In genomic region chr9:114928092-114928491, GRCh38 we compare ENCODE assay signal across 16 cellular contexts. TPM values are rescaled to one million over a fixed set of nuclear protein-coding genes. Genes with fewer than 3 reads are reported as not detected.
DNase-seq lines count a peak whose midpoint lies in the region; ATAC-seq and TF ChIP-seq lines count a peak whose summit lies in the region.
"Had no signal": no experiment of that assay in that cellular context is flagged by ENCODE, and none has a peak within 500 bp of the region (broad histone marks: within the 10 kb centered on the region; RNA-seq: fewer than 3 reads in every experiment).

No MANE protein-coding gene starts in this region.

- H3K4me3 ChIP-seq in esophagus squamous epithelium (peak overlapping the region in 3 of 4 donors; percentile 12 to 42 (median 22)), stomach (peak overlapping the region in 2 of 4 donors; percentile 9 to 19), gastroesophageal sphincter (peak overlapping the region in 1 of 2 donors; percentile 20)
- H3K4me3 ChIP-seq: A549, uterus had no signal

- intact Hi-C loops in esophagus squamous epithelium (cut with DNase I) = no loop called here
- intact Hi-C loops in stomach (cut with DNase I; ENCODE audit: low total_unique reads) = no loop called here

- peak overlapping the region; percentile 98 for H3K27ac Mint-ChIP-seq in activated CD8-positive, alpha-beta memory T cell treated with anti-CD3 and anti-CD28 coated beads, Interleukin-2, amount 10 ng/mL, durations not matched to agents 7 days and 5 days
- H3K27ac Mint-ChIP-seq in T-helper 1 cell treated with Interleukin-12 subunit alpha and Interleukin-12 subunit beta and Interleukin-4 antibody, amounts not matched to agents 30 μg/mL and 1 μg/mL, for 36 hours = peak overlapping the region; percentile 97

- peaks cover 58% of the 10 kb centered on the region for H3K4me1 Mint-ChIP-seq in activated CD8-positive, alpha-beta memory T cell treated with anti-CD3 and anti-CD28 coated beads, Interleukin-2, amount 10 ng/mL, durations not matched to agents 7 days and 5 days
- H3K4me1 Mint-ChIP-seq in T-helper 1 cell treated with Interleukin-12 subunit alpha and Interleukin-12 subunit beta and Interleukin-4 antibody, amounts not matched to agents 30 μg/mL and 1 μg/mL, for 36 hours (ENCODE audit: low read depth) = peaks cover 58% of the 10 kb centered on the region

- H3K4me1 ChIP-seq in esophagus squamous epithelium (no peaks in the 10 kb centered on the region), stomach (peaks cover 0 to 11% (median 0%) of the 10 kb centered on the region in 4 donors), gastroesophageal sphincter (no peaks in the 10 kb centered on the region)
- H3K4me1 ChIP-seq: A549, uterus had no signal

- TF ChIP-seq EP300 in stomach (IDR thresholded peaks at IDR 0.05) (no peak), gastroesophageal sphincter (IDR thresholded peaks at IDR 0.05) (no peak)

- peaks cover 52% of the 10 kb centered on the region for H3K36me3 Mint-ChIP-seq in activated CD8-positive, alpha-beta memory T cell treated with anti-CD3 and anti-CD28 coated beads, Interleukin-2, amount 10 ng/mL, durations not matched to agents 7 days and 5 days
- H3K36me3 Mint-ChIP-seq in T-helper 1 cell treated with Interleukin-12 subunit alpha and Interleukin-12 subunit beta and Interleukin-4 antibody, amounts not matched to agents 30 μg/mL and 1 μg/mL, for 36 hours (ENCODE audit: low read depth) = peaks cover 62% of the 10 kb centered on the region

- ATAC-seq in activated CD8-positive, alpha-beta memory T cell treated with anti-CD3 and anti-CD28 coated beads, Interleukin-2, amount 10 ng/mL, durations not matched to agents 7 days and 5 days = no peak
- ATAC-seq in GM21360 (IDR thresholded peaks at IDR 0.05; ENCODE audit: unreplicated experiment) = no peak
- ATAC-seq in gastroesophageal sphincter = no peak
- ATAC-seq: A549 had no signal

- DNase-seq in activated CD8-positive, alpha-beta memory T cell treated with anti-CD3 and anti-CD28 coated beads, Interleukin-2, amount 10 ng/mL, durations not matched to agents 7 days and 5 days = no peak
- DNase-seq in activated CD8-positive, alpha-beta memory T cell treated with anti-CD3 and anti-CD28 coated beads for 24 hours = no peak
- DNase-seq in esophagus squamous epithelium (lab: John Stamatoyannopoulos, UW) (no peak), stomach (no peak), AG20443 (ENCODE audit: low spot score) (no peak)
- DNase-seq: aorta; SIG-M5; stimulated activated CD4-positive, alpha-beta T cell treated with anti-CD3 and anti-CD28 coated beads, Interleukin-1b, Interleukin-23, amount 100 ng/mL, for 48 hours; stimulated activated CD8-positive, alpha-beta memory T cell treated with anti-CD3 and anti-CD28 coated beads, Interleukin-4, amount 100 ng/mL, for 48 hours; uterus had no signal

- H3K9me3 Mint-ChIP-seq in activated CD8-positive, alpha-beta memory T cell treated with anti-CD3 and anti-CD28 coated beads, Interleukin-2, amount 10 ng/mL, durations not matched to agents 7 days and 5 days (ENCODE audit: low read depth) = no peaks in the 10 kb centered on the region
- H3K9me3 Mint-ChIP-seq in T-helper 1 cell treated with Interleukin-12 subunit alpha and Interleukin-12 subunit beta and Interleukin-4 antibody, amounts not matched to agents 30 μg/mL and 1 μg/mL, for 36 hours = no peaks in the 10 kb centered on the region

- peak overlapping the region; percentile 93 for H3K4me3 Mint-ChIP-seq in activated CD8-positive, alpha-beta memory T cell treated with anti-CD3 and anti-CD28 coated beads, Interleukin-2, amount 10 ng/mL, durations not matched to agents 7 days and 5 days
- peak overlapping the region; percentile 90 for H3K4me3 Mint-ChIP-seq in T-helper 1 cell treated with Interleukin-12 subunit alpha and Interleukin-12 subunit beta and Interleukin-4 antibody, amounts not matched to agents 30 μg/mL and 1 μg/mL, for 36 hours

- CTCF ChIA-PET in activated CD8-positive, alpha-beta memory T cell treated with anti-CD3 and anti-CD28 coated beads, Interleukin-2, amount 10 ng/mL, durations not matched to agents 7 days and 5 days (lab: Charles Lee) = interaction anchor here (0.8 to 4.3 kb wide), 11 partner anchors 9 to 246 kb away, joined by 3 to 29 read pairs (median 9); partner anchors contain the start of gene TEX48

- H3K27me3 ChIP-seq in esophagus squamous epithelium (peaks cover 0 to 21% (median 0%) of the 10 kb centered on the region in 4 donors), stomach (no peaks in the 10 kb centered on the region), gastroesophageal sphincter (peaks cover 16% of the 10 kb centered on the region)
- H3K27me3 ChIP-seq: uterus had no signal

- TF ChIP-seq CTCF in esophagus squamous epithelium (IDR thresholded peaks at IDR 0.05) (no peak), stomach (IDR thresholded peaks at IDR 0.05) (no peak), gastroesophageal sphincter (IDR thresholded peaks at IDR 0.05) (no peak)

- H3K9me3 ChIP-seq in esophagus squamous epithelium = no peaks in the 10 kb centered on the region
- H3K9me3 ChIP-seq in stomach = no peaks in the 10 kb centered on the region
- no peaks in the 10 kb centered on the region for H3K9me3 ChIP-seq in gastroesophageal sphincter
- H3K9me3 ChIP-seq: A549, uterus had no signal

- 77 to 90% methylated on average over 2 of the region's 2 CpGs for WGBS in esophagus squamous epithelium, 2 donors
- WGBS in stomach, 5 donors = 83 to 90% (median 86%) methylated on average over 2 of the region's 2 CpGs
- WGBS in gastroesophageal sphincter (ENCODE audit: low coverage in 1 of 2), 2 donors = 100% methylated on average over 1 to 2 of the region's 2 CpGs

- no peaks in the 10 kb centered on the region for H3K27me3 Mint-ChIP-seq in activated CD8-positive, alpha-beta memory T cell treated with anti-CD3 and anti-CD28 coated beads, Interleukin-2, amount 10 ng/mL, durations not matched to agents 7 days and 5 days
- no peaks in the 10 kb centered on the region for H3K27me3 Mint-ChIP-seq in T-helper 1 cell treated with Interleukin-12 subunit alpha and Interleukin-12 subunit beta and Interleukin-4 antibody, amounts not matched to agents 30 μg/mL and 1 μg/mL, for 36 hours (ENCODE audit: low read depth)

- peak overlapping the region; percentile 41 to 72 (median 57) for H3K27ac ChIP-seq in esophagus squamous epithelium
- peak overlapping the region in 3 of 5 donors; percentile 59 to 82 (median 72) for H3K27ac ChIP-seq in stomach
- no peak overlapping the region for H3K27ac ChIP-seq in gastroesophageal sphincter
- H3K27ac ChIP-seq: A549, uterus had no signal

- H3K36me3 ChIP-seq in esophagus squamous epithelium = no peaks in the 10 kb centered on the region
- H3K36me3 ChIP-seq in stomach = no peaks in the 10 kb centered on the region
- H3K36me3 ChIP-seq in gastroesophageal sphincter = no peaks in the 10 kb centered on the region
- H3K36me3 ChIP-seq: uterus had no signal

- TF ChIP-seq POLR2A in esophagus squamous epithelium (IDR thresholded peaks at IDR 0.05) (peak in 1 of 4 donors; percentile 36), stomach (IDR thresholded peaks at IDR 0.05) (no peak), gastroesophageal sphincter (IDR thresholded peaks at IDR 0.05) (no peak)

RNA-seq across cellular contexts. Expression of gene TNFSF8, which starts 2.3 kb away (rescaled TPM):
- total RNA-seq in activated CD8-positive, alpha-beta memory T cell treated with anti-CD3 and anti-CD28 coated beads, Interleukin-2, amount 10 ng/mL, durations not matched to agents 7 days and 5 days = 10 to 100 TPM; 30.3 to 34.5 TPM
- total RNA-seq in esophagus squamous epithelium = 1 to 10 TPM in 1 of 4 donors, under 1 TPM in 3; 0.21 to 6.5 (median 0.41) TPM
- 10 to 100 TPM in 1 of 5 donors, 1 to 10 TPM in 2, not detected in 2; 5.3 to 14.0 (median 5.8) TPM for total RNA-seq in stomach
- polyA plus RNA-seq in stomach = 1 to 10 TPM in 1 of 3 donors, under 1 TPM in 2; 0.40 to 1.1 (median 0.81) TPM
- total RNA-seq in gastroesophageal sphincter = 1 to 10 TPM in 3 of 4 donors, under 1 TPM in 1; 0.54 to 3.9 (median 2.0) TPM
- total RNA-seq: epithelial cell of proximal tubule, kidney epithelial cell had no signal
- polyA plus RNA-seq: A549 had no signal

Comparison
In these comparisons a context has a peak if more than half of its experiments do, and no peak if none do; other contexts are left out.
1. H3K27ac ChIP-seq: peak in esophagus squamous epithelium (4 of 4) and stomach (3 of 5); none in gastroesophageal sphincter (0 of 4).